In genomic region chr5:10481241-10481932, GRCh38 we compare ENCODE assay signal across 21 cellular contexts. TPM values are rescaled to one million over a fixed set of nuclear protein-coding genes. Genes with fewer than 3 reads are reported as not detected.
DNase-seq lines count a peak whose midpoint lies in the region; ATAC-seq, FAIRE-seq and TF ChIP-seq lines count a peak whose summit lies in the region.
"Had no signal": no experiment of that assay in that cellular context is flagged by ENCODE, and none has a peak within 500 bp of the region (broad histone marks: within the 10 kb centered on the region; RNA-seq: fewer than 3 reads in every experiment).

No MANE protein-coding gene starts in this region.

- H3K79me2 ChIP-seq in PC-3 (ENCODE audit: low read length) = no peaks in the 10 kb centered on the region

- TF ChIP-seq CTCF in PC-3 (conservative IDR thresholded peaks at IDR 0.05; ENCODE audit: low read depth, low read length) (no peak), endothelial cell (IDR thresholded peaks at IDR 0.05; ENCODE audit: unreplicated experiment) (no peak)

- CTCF ChIA-PET in PC-3 (lab: Charles Lee) = no interaction called here

- no peak overlapping the region for H3K4me2 ChIP-seq in PC-3 (ENCODE audit: low read length)

- no peaks in the 10 kb centered on the region for H4K20me1 ChIP-seq in PC-3 (ENCODE audit: low read length)

- H3K4me3 ChIP-seq in PC-3 (ENCODE audit: low read length) = no peak overlapping the region
- H3K4me3 ChIP-seq: K562, ovary, skin epidermis, tibial nerve had no signal

- no peak overlapping the region for H2AFZ ChIP-seq in PC-3 (ENCODE audit: low read length)

- no peaks in the 10 kb centered on the region for H3K9me2 ChIP-seq in PC-3 (replicated peaks; ENCODE audit: low read length)

- peaks cover 12% of the 10 kb centered on the region for H3K4me1 Mint-ChIP-seq in endothelial cell (ENCODE audit: unreplicated experiment)
- H3K4me1 Mint-ChIP-seq: activated naive CD8-positive, alpha-beta T cell treated with anti-CD3 and anti-CD28 coated beads, Interleukin-2, amount 10 ng/mL, durations not matched to agents 7 days and 5 days; stimulated activated effector memory CD8-positive, alpha-beta T cell treated with anti-CD3 and anti-CD28 coated beads, Interleukin-12 subunit alpha, Interleukin-12 subunit beta, amount 100 ng/mL, for 72 hours had no signal

- H3K27me3 ChIP-seq in PC-3 (ENCODE audit: low read length) = no peaks in the 10 kb centered on the region
- H3K27me3 ChIP-seq: brain microvascular endothelial cell, ovary, tibial nerve had no signal

- POLR2A ChIA-PET in PC-3 (lab: Charles Lee; ENCODE audit: unreplicated experiment) = no interaction called here

- ATAC-seq in PC-3 (no peak), left lobe of liver (peak; percentile 91), GM21381 (IDR thresholded peaks at IDR 0.05; ENCODE audit: unreplicated experiment) (no peak)
- ATAC-seq: activated T-cell treated with anti-CD3 and anti-CD28 coated beads, Interleukin-2, amount 50 U/mL, for 72 hours; esophagus mucosa; K562; stimulated activated effector memory CD8-positive, alpha-beta T cell treated with anti-CD3 and anti-CD28 coated beads, Interleukin-12 subunit alpha, Interleukin-12 subunit beta, amount 100 ng/mL, for 72 hours had no signal

- peak; percentile 22 for DNase-seq in SIG-M5 treated with dmso at 0.1 percent for 504 hours (lab: John Stamatoyannopoulos, UW; ENCODE audit: unreplicated experiment)
- no peak for DNase-seq in SIG-M5 (lab: John Stamatoyannopoulos, UW)
- DNase-seq in PC-3 = peak; percentile 25
- DNase-seq in left lobe of liver (ENCODE audit: low spot score) = no peak
- DNase-seq in urothelium cell line (ENCODE audit: low spot score) = no peak
- DNase-seq in C1 segment of cervical spinal cord (lab: John Stamatoyannopoulos, UW) = no peak
- DNase-seq in endothelial cell (ENCODE audit: low spot score) = no peak
- DNase-seq: activated CD4-positive, alpha-beta memory T cell treated with anti-CD3 and anti-CD28 coated beads, Interleukin-2, amount 10 ng/mL, durations not matched to agents 7 days and 5 days; activated naive CD8-positive, alpha-beta T cell treated with anti-CD3 and anti-CD28 coated beads, Interleukin-2, amount 10 ng/mL, durations not matched to agents 7 days and 5 days; activated T-cell treated with anti-CD3 and anti-CD28 coated beads, Interleukin-2, amount 50 U/mL, for 72 hours; brain microvascular endothelial cell; DND-41; NCI-H2227 treated with DMSO at 0.1 percent for 48 hours; ovary had no signal

- H3K4me1 ChIP-seq in PC-3 (ENCODE audit: insufficient read depth, low read length) = peaks cover 26% of the 10 kb centered on the region

- intact Hi-C loops in PC-3 (cut with micrococcal nuclease) = no loop called here

- H3K27me3 Mint-ChIP-seq in endothelial cell (ENCODE audit: unreplicated experiment) = no peaks in the 10 kb centered on the region

- H3K9ac ChIP-seq in PC-3 (ENCODE audit: low read length) = no peak overlapping the region

- H3K9me3 Mint-ChIP-seq in endothelial cell (ENCODE audit: unreplicated experiment) = no peaks in the 10 kb centered on the region
- H3K9me3 Mint-ChIP-seq: activated CD4-positive, alpha-beta memory T cell treated with anti-CD3 and anti-CD28 coated beads, Interleukin-2, amount 10 ng/mL, durations not matched to agents 7 days and 5 days; activated naive CD8-positive, alpha-beta T cell treated with anti-CD3 and anti-CD28 coated beads, Interleukin-2, amount 10 ng/mL, durations not matched to agents 7 days and 5 days; activated T-cell treated with anti-CD3 and anti-CD28 coated beads, Interleukin-2, amount 50 U/mL, for 72 hours; stimulated activated effector memory CD8-positive, alpha-beta T cell treated with anti-CD3 and anti-CD28 coated beads, Interleukin-12 subunit alpha, Interleukin-12 subunit beta, amount 100 ng/mL, for 72 hours had no signal

- BruUV-seq in PC-3 (replicated peaks; lab: Mats Ljungman, UMichigan) = no TSS peak

- no peaks in the 10 kb centered on the region for H3K9me3 ChIP-seq in PC-3 (ENCODE audit: low read length)
- H3K9me3 ChIP-seq: ovary, tibial nerve had no signal

- H3K27ac ChIP-seq in PC-3 (ENCODE audit: low read length) = no peak overlapping the region
- H3K27ac ChIP-seq: brain microvascular endothelial cell, ovary, skin epidermis had no signal

- H3K27ac Mint-ChIP-seq in endothelial cell (ENCODE audit: unreplicated experiment) = no peak overlapping the region
- H3K27ac Mint-ChIP-seq: activated CD4-positive, alpha-beta memory T cell treated with anti-CD3 and anti-CD28 coated beads, Interleukin-2, amount 10 ng/mL, durations not matched to agents 7 days and 5 days; activated naive CD8-positive, alpha-beta T cell treated with anti-CD3 and anti-CD28 coated beads, Interleukin-2, amount 10 ng/mL, durations not matched to agents 7 days and 5 days; activated T-cell treated with anti-CD3 and anti-CD28 coated beads, Interleukin-2, amount 50 U/mL, for 72 hours; CD14-positive monocyte; stimulated activated effector memory CD8-positive, alpha-beta T cell treated with anti-CD3 and anti-CD28 coated beads, Interleukin-12 subunit alpha, Interleukin-12 subunit beta, amount 100 ng/mL, for 72 hours had no signal

- H3K4me3 Mint-ChIP-seq in endothelial cell (ENCODE audit: unreplicated experiment) = no peak overlapping the region
- H3K4me3 Mint-ChIP-seq: activated CD4-positive, alpha-beta memory T cell treated with anti-CD3 and anti-CD28 coated beads, Interleukin-2, amount 10 ng/mL, durations not matched to agents 7 days and 5 days; activated naive CD8-positive, alpha-beta T cell treated with anti-CD3 and anti-CD28 coated beads, Interleukin-2, amount 10 ng/mL, durations not matched to agents 7 days and 5 days; activated T-cell treated with anti-CD3 and anti-CD28 coated beads, Interleukin-2, amount 50 U/mL, for 72 hours; CD14-positive monocyte; stimulated activated effector memory CD8-positive, alpha-beta T cell treated with anti-CD3 and anti-CD28 coated beads, Interleukin-12 subunit alpha, Interleukin-12 subunit beta, amount 100 ng/mL, for 72 hours had no signal

- peaks cover 6% of the 10 kb centered on the region for H3K36me3 Mint-ChIP-seq in endothelial cell (ENCODE audit: low read depth, unreplicated experiment)
- H3K36me3 Mint-ChIP-seq: activated naive CD8-positive, alpha-beta T cell treated with anti-CD3 and anti-CD28 coated beads, Interleukin-2, amount 10 ng/mL, durations not matched to agents 7 days and 5 days; CD14-positive monocyte; stimulated activated effector memory CD8-positive, alpha-beta T cell treated with anti-CD3 and anti-CD28 coated beads, Interleukin-12 subunit alpha, Interleukin-12 subunit beta, amount 100 ng/mL, for 72 hours had no signal

- peak; percentile 90 for FAIRE-seq in urothelium cell line (lab: Jason Lieb, UNC)
- FAIRE-seq: K562 had no signal

- no peaks in the 10 kb centered on the region for H3K36me3 ChIP-seq in PC-3 (ENCODE audit: low read depth, low read length)
- H3K36me3 ChIP-seq: brain microvascular endothelial cell, ovary, tibial nerve had no signal

- no peaks in the 10 kb centered on the region for H3F3A ChIP-seq in PC-3 (ENCODE audit: low read length, unreplicated experiment)

RNA-seq across cellular contexts. Expression of gene ROPN1L, which starts 39.7 kb away (rescaled TPM):
- total RNA-seq in PC-3 (2014; rRNA removed) (0.95 and 1.7 TPM in 2 replicates), left lobe of liver (0.35 TPM), endothelial cell (ENCODE audit: unreplicated experiment) (4.0 TPM)
- total RNA-seq: esophagus mucosa had no signal

Comparison
In these comparisons a context has a peak if more than half of its experiments do, and no peak if none do; other contexts are left out.
1. DNase-seq: peak in SIG-M5 treated with dmso at 0.1 percent for 504 hours (single experiment) and PC-3 (single experiment); none in SIG-M5 (single experiment), left lobe of liver (single experiment), urothelium cell line (single experiment), C1 segment of cervical spinal cord (0 of 14) and endothelial cell (single experiment).